18 cellular contexts compared by ENCODE assay signal in genomic region chr17:47274319-47275069, GRCh38. TPM values are rescaled to one million over a fixed set of nuclear protein-coding genes. Genes with fewer than 3 reads are reported as not detected.
A peak's percentile ranks its signal among the peaks of the same experiment; 100 is the strongest.
DNase-seq lines count a peak whose midpoint lies in the region; ATAC-seq and TF ChIP-seq lines count a peak whose summit lies in the region.
"Had no signal": no experiment of that assay in that cellular context is flagged by ENCODE, and none has a peak within 500 bp of the region (broad histone marks: within the 10 kb centered on the region; RNA-seq: fewer than 3 reads in every experiment).

No MANE protein-coding gene starts in this region.

- no peak for TF ChIP-seq CTCF in heart left ventricle (IDR thresholded peaks at IDR 0.05)
- no peak for TF ChIP-seq CTCF in left ventricle myocardium inferior (IDR thresholded peaks at IDR 0.05; ENCODE audit: borderline replicate concordance)

- H3K4me1 ChIP-seq in heart left ventricle (peaks cover 2 to 55% (median 50%) of the 10 kb centered on the region in 12 donors), left ventricle myocardium inferior (peaks cover 56% of the 10 kb centered on the region), rectal smooth muscle tissue (ENCODE audit: control insufficient read depth, insufficient read depth, low read length) (peaks cover 55% of the 10 kb centered on the region)

- no peak for ATAC-seq in heart left ventricle
- ATAC-seq in Right ventricle myocardium superior (ENCODE audit: poor library complexity), result no peak
- ATAC-seq in HG02642 (IDR thresholded peaks at IDR 0.05; ENCODE audit: poor library complexity, unreplicated experiment), result no peak
- no peak for ATAC-seq in GM21717 (IDR thresholded peaks at IDR 0.05; ENCODE audit: unreplicated experiment)
- ATAC-seq in HG03439 (IDR thresholded peaks at IDR 0.05; ENCODE audit: unreplicated experiment), result no peak
- no peak for ATAC-seq in GM21390 (IDR thresholded peaks at IDR 0.05; ENCODE audit: unreplicated experiment)
- ATAC-seq: A549 had no signal

- H3K4me3 ChIP-seq in heart left ventricle (no peak overlapping the region), left ventricle myocardium inferior (no peak overlapping the region), rectal smooth muscle tissue (ENCODE audit: low read length) (no peak overlapping the region)
- H3K4me3 ChIP-seq: A549, adrenal gland, SJCRH30, testis had no signal

- 78 to 88% (median 86%) methylated on average over 5 of the region's 5 CpGs for WGBS in heart left ventricle, 4 donors

- H3K9me3 ChIP-seq in heart left ventricle (no peaks in the 10 kb centered on the region), left ventricle myocardium inferior (replicated peaks) (no peaks in the 10 kb centered on the region)
- H3K9me3 ChIP-seq: A549, adrenal gland, SJCRH30, testis had no signal

- H3K27ac ChIP-seq in heart left ventricle (peak overlapping the region in 11 of 12 donors; percentile 68 to 92 (median 87)), left ventricle myocardium inferior (replicated peaks) (peak overlapping the region; percentile 89), rectal smooth muscle tissue (ENCODE audit: low read depth, low read length) (peak overlapping the region; percentile 98)
- H3K27ac ChIP-seq: SJCRH30 had no signal

- DNase-seq in heart left ventricle (no peak), Right ventricle myocardium superior (no peak), left ventricle myocardium inferior (no peak)
- DNase-seq: activated CD4-positive, alpha-beta T cell treated with anti-CD3 and anti-CD28 coated beads, Interleukin-2, amount 50 U/mL, for 48 hours; activated T-cell treated with anti-CD3 and anti-CD28 coated beads, Interleukin-2, amount 50 U/mL, for 48 hours; cortex of kidney; NCI-H1092; NCI-H2171 treated with DMSO at 0.1 percent for 48 hours; SJCRH30; stimulated activated CD4-positive, alpha-beta T cell treated with anti-CD3 and anti-CD28 coated beads, Interleukin-12 subunit alpha, Interleukin-12 subunit beta, amount 100 ng/mL, for 4 hours; testis had no signal

- no peak for TF ChIP-seq POLR2A in heart left ventricle (IDR thresholded peaks at IDR 0.05)

- intact Hi-C loops in heart left ventricle (cut with DNase I) (loop anchor here in 3 of 10 donors (2.0 to 5.0 kb wide), 4 partner anchors 32 to 44 kb away; no protein-coding TSS in a partner anchor), Right ventricle myocardium superior (cut with DNase I) (no loop called here), left ventricle myocardium inferior (cut with micrococcal nuclease) (no loop called here)

- H3K27me3 ChIP-seq in heart left ventricle, result no peaks in the 10 kb centered on the region
- no peaks in the 10 kb centered on the region for H3K27me3 ChIP-seq in left ventricle myocardium inferior (ENCODE audit: low read depth)
- no peaks in the 10 kb centered on the region for H3K27me3 ChIP-seq in rectal smooth muscle tissue (ENCODE audit: control insufficient read depth, insufficient read depth, low read length)
- H3K27me3 ChIP-seq: adrenal gland, SJCRH30, testis had no signal

- H3K36me3 ChIP-seq in heart left ventricle, result no peaks in the 10 kb centered on the region
- H3K36me3 ChIP-seq in left ventricle myocardium inferior, result no peaks in the 10 kb centered on the region
- H3K36me3 ChIP-seq in rectal smooth muscle tissue (ENCODE audit: control insufficient read depth, insufficient read depth, low read length), result no peaks in the 10 kb centered on the region
- H3K36me3 ChIP-seq: adrenal gland, SJCRH30 had no signal

- H3K9ac ChIP-seq in rectal smooth muscle tissue (ENCODE audit: low read length), result no peak overlapping the region

RNA-seq across cellular contexts. Expression of gene ITGB3, which starts 20.9 kb away (rescaled TPM):
- total RNA-seq in heart left ventricle (10 to 100 TPM in 2 of 9 donors, 1 to 10 TPM in 7; 2.6 to 14.8 (median 4.8) TPM), Right ventricle myocardium superior (2.7 TPM), left ventricle myocardium inferior (3.3 TPM)
- 1 to 10 TPM; 1.3 to 5.0 TPM for polyA plus RNA-seq in heart left ventricle

RNA-seq across cellular contexts. Expression of gene EFCAB13, which starts 49.3 kb away (rescaled TPM):
- total RNA-seq in heart left ventricle (1 to 10 TPM in 8 of 9 donors, under 1 TPM in 1; 0.63 to 6.1 (median 1.7) TPM), Right ventricle myocardium superior (3.0 TPM), left ventricle myocardium inferior (2.6 TPM)
- polyA plus RNA-seq in heart left ventricle, result 1 to 10 TPM in 1 of 2 donors, under 1 TPM in 1; 0.47 to 1.1 TPM
